Comparison of ENCODE assay signal across 9 cellular contexts in genomic region chr4:48343531-48343930, GRCh38. TPM values are rescaled to one million over a fixed set of nuclear protein-coding genes. Genes with fewer than 3 reads are reported as not detected.
DNase-seq lines count a peak whose midpoint lies in the region; ATAC-seq and TF ChIP-seq lines count a peak whose summit lies in the region.
"Had no signal": no experiment of that assay in that cellular context is flagged by ENCODE, and none has a peak within 500 bp of the region (broad histone marks: within the 10 kb centered on the region; RNA-seq: fewer than 3 reads in every experiment).

No MANE protein-coding gene starts in this region.

- H3K27me3 ChIP-seq in hepatocyte (no peaks in the 10 kb centered on the region), thoracic aorta (replicated peaks; ENCODE audit: insufficient read depth) (no peaks in the 10 kb centered on the region), stomach (no peaks in the 10 kb centered on the region)

- H3K4me3 Mint-ChIP-seq in activated naive CD4-positive, alpha-beta T cell treated with anti-CD3 and anti-CD28 coated beads, Interleukin-2, amount 10 ng/mL, durations not matched to agents 7 days and 5 days, result peak overlapping the region; percentile 97
- H3K4me3 Mint-ChIP-seq in activated CD4-positive, alpha-beta memory T cell treated with anti-CD3 and anti-CD28 coated beads, Interleukin-2, amount 10 ng/mL, durations not matched to agents 7 days and 5 days, result peak overlapping the region; percentile 97

- no peaks in the 10 kb centered on the region for H3K9me3 Mint-ChIP-seq in activated naive CD4-positive, alpha-beta T cell treated with anti-CD3 and anti-CD28 coated beads, Interleukin-2, amount 10 ng/mL, durations not matched to agents 7 days and 5 days
- H3K9me3 Mint-ChIP-seq in activated naive CD4-positive, alpha-beta T cell treated with anti-CD3 and anti-CD28 coated beads, Interleukin-2, amount 50 U/mL, for 72 hours, result no peaks in the 10 kb centered on the region
- no peaks in the 10 kb centered on the region for H3K9me3 Mint-ChIP-seq in activated CD4-positive, alpha-beta memory T cell treated with anti-CD3 and anti-CD28 coated beads, Interleukin-2, amount 10 ng/mL, durations not matched to agents 7 days and 5 days

- POLR2A ChIA-PET in activated CD4-positive, alpha-beta memory T cell treated with anti-CD3 and anti-CD28 coated beads, Interleukin-2, amount 10 ng/mL, durations not matched to agents 7 days and 5 days (lab: Charles Lee), result interaction anchor here (0.7 to 2.9 kb wide), 3 partner anchors 16 to 436 kb away, joined by 3 to 14 read pairs (median 13); partner anchors contain the start of gene FRYL

- DNase-seq in activated naive CD4-positive, alpha-beta T cell treated with anti-CD3 and anti-CD28 coated beads, Interleukin-2, amount 10 ng/mL, durations not matched to agents 7 days and 5 days, result no peak
- no peak for DNase-seq in activated naive CD4-positive, alpha-beta T cell treated with anti-CD3 and anti-CD28 coated beads, Interleukin-2, amount 50 U/mL, for 72 hours (ENCODE audit: low spot score in 2 of 2)
- no peak for DNase-seq in activated CD4-positive, alpha-beta memory T cell treated with anti-CD3 and anti-CD28 coated beads, Interleukin-2, amount 10 ng/mL, durations not matched to agents 7 days and 5 days
- DNase-seq in hepatocyte (ENCODE audit: low spot score), result no peak
- no peak for DNase-seq in thoracic aorta (ENCODE audit: low spot score)
- no peak for DNase-seq in hippocampal formation (lab: John Stamatoyannopoulos, UW)
- no peak for DNase-seq in stomach
- DNase-seq in NCI-H2081 (lab: John Stamatoyannopoulos, UW), result no peak
- DNase-seq: NCI-H524 treated with DMSO at 0.1 percent for 48 hours had no signal

- H3K9me3 ChIP-seq in hepatocyte (ENCODE audit: low read depth) (no peaks in the 10 kb centered on the region), thoracic aorta (no peaks in the 10 kb centered on the region), stomach (no peaks in the 10 kb centered on the region)

- H4K20me1 ChIP-seq in hepatocyte (ENCODE audit: insufficient read depth, poor library complexity, severe bottlenecking), result peaks cover 59% of the 10 kb centered on the region

- H3K9me2 ChIP-seq in hepatocyte (replicated peaks; ENCODE audit: insufficient read depth), result no peaks in the 10 kb centered on the region

- peak overlapping the region; percentile 100 for H3K27ac ChIP-seq in hepatocyte
- no peak overlapping the region for H3K27ac ChIP-seq in thoracic aorta
- H3K27ac ChIP-seq in stomach, result peak overlapping the region in 1 of 5 donors; percentile 98

- H3K4me3 ChIP-seq in hepatocyte (peak overlapping the region; percentile 88), thoracic aorta (peak overlapping the region; percentile 93), stomach (peak overlapping the region in 2 of 4 donors; percentile 69 to 88)

- no peak for TF ChIP-seq EP300 in stomach (IDR thresholded peaks at IDR 0.05)

- no peak for TF ChIP-seq POLR2A in stomach (IDR thresholded peaks at IDR 0.05)

- no peak for TF ChIP-seq CTCF in hepatocyte (IDR thresholded peaks at IDR 0.05; ENCODE audit: poor library complexity)
- TF ChIP-seq CTCF in thoracic aorta (IDR thresholded peaks at IDR 0.05), result no peak
- TF ChIP-seq CTCF in stomach (IDR thresholded peaks at IDR 0.05), result no peak

- peaks cover 61% of the 10 kb centered on the region for H3K4me1 Mint-ChIP-seq in activated naive CD4-positive, alpha-beta T cell treated with anti-CD3 and anti-CD28 coated beads, Interleukin-2, amount 10 ng/mL, durations not matched to agents 7 days and 5 days
- H3K4me1 Mint-ChIP-seq in activated CD4-positive, alpha-beta memory T cell treated with anti-CD3 and anti-CD28 coated beads, Interleukin-2, amount 10 ng/mL, durations not matched to agents 7 days and 5 days, result peaks cover 55% of the 10 kb centered on the region

- H3K4me1 ChIP-seq in hepatocyte (ENCODE audit: insufficient read depth) (peaks cover 35% of the 10 kb centered on the region), thoracic aorta (ENCODE audit: control insufficient read depth in 1 of 2, low read depth in 2 of 2) (peaks cover 31 to 53% of the 10 kb centered on the region in 2 donors), stomach (peaks cover 22 to 73% (median 52%) of the 10 kb centered on the region in 4 donors)

- H3K4me2 ChIP-seq in hepatocyte, result peak overlapping the region; percentile 76

- no peak overlapping the region for H3K27ac Mint-ChIP-seq in activated naive CD4-positive, alpha-beta T cell treated with anti-CD3 and anti-CD28 coated beads, Interleukin-2, amount 10 ng/mL, durations not matched to agents 7 days and 5 days
- peak overlapping the region in 1 of 2 donors; percentile 97 for H3K27ac Mint-ChIP-seq in activated naive CD4-positive, alpha-beta T cell treated with anti-CD3 and anti-CD28 coated beads, Interleukin-2, amount 50 U/mL, for 72 hours
- no peak overlapping the region for H3K27ac Mint-ChIP-seq in activated CD4-positive, alpha-beta memory T cell treated with anti-CD3 and anti-CD28 coated beads, Interleukin-2, amount 10 ng/mL, durations not matched to agents 7 days and 5 days

- 28% methylated on average over 1 of the region's 1 CpG for WGBS in hepatocyte (ENCODE audit: low lambda C conversion rate, missing lambda C conversion rate)
- WGBS in stomach, 5 donors, result 41 to 65% (median 43%) methylated on average over 1 of the region's 1 CpG

- no peaks in the 10 kb centered on the region for H3K27me3 Mint-ChIP-seq in activated naive CD4-positive, alpha-beta T cell treated with anti-CD3 and anti-CD28 coated beads, Interleukin-2, amount 10 ng/mL, durations not matched to agents 7 days and 5 days
- no peaks in the 10 kb centered on the region for H3K27me3 Mint-ChIP-seq in activated CD4-positive, alpha-beta memory T cell treated with anti-CD3 and anti-CD28 coated beads, Interleukin-2, amount 10 ng/mL, durations not matched to agents 7 days and 5 days

- CTCF ChIA-PET in activated naive CD4-positive, alpha-beta T cell treated with anti-CD3 and anti-CD28 coated beads, Interleukin-2, amount 10 ng/mL, durations not matched to agents 7 days and 5 days (lab: Charles Lee), result interaction anchor here (0.6 to 1.0 kb wide), 2 partner anchors 13 to 340 kb away, joined by 3 read pairs; no protein-coding TSS in a partner anchor
- CTCF ChIA-PET in activated CD4-positive, alpha-beta memory T cell treated with anti-CD3 and anti-CD28 coated beads, Interleukin-2, amount 10 ng/mL, durations not matched to agents 7 days and 5 days (lab: Charles Lee), result interaction anchor here (0.7 kb wide), 1 partner anchor 235 kb away, joined by 3 read pairs; no protein-coding TSS in a partner anchor

- H3K79me2 ChIP-seq in hepatocyte, result peaks cover 68% of the 10 kb centered on the region

- H3K36me3 ChIP-seq in hepatocyte (replicated peaks; ENCODE audit: insufficient read depth, low read depth) (no peaks in the 10 kb centered on the region), thoracic aorta (no peaks in the 10 kb centered on the region), stomach (no peaks in the 10 kb centered on the region)

- no peak overlapping the region for H2AFZ ChIP-seq in hepatocyte

- peaks cover 14% of the 10 kb centered on the region for H3K36me3 Mint-ChIP-seq in activated naive CD4-positive, alpha-beta T cell treated with anti-CD3 and anti-CD28 coated beads, Interleukin-2, amount 10 ng/mL, durations not matched to agents 7 days and 5 days
- peaks cover 4 to 12% of the 10 kb centered on the region in 2 donors for H3K36me3 Mint-ChIP-seq in activated naive CD4-positive, alpha-beta T cell treated with anti-CD3 and anti-CD28 coated beads, Interleukin-2, amount 50 U/mL, for 72 hours
- H3K36me3 Mint-ChIP-seq in activated CD4-positive, alpha-beta memory T cell treated with anti-CD3 and anti-CD28 coated beads, Interleukin-2, amount 10 ng/mL, durations not matched to agents 7 days and 5 days (ENCODE audit: low read depth), result peaks cover 6% of the 10 kb centered on the region

- intact Hi-C loops in stomach (cut with DNase I; ENCODE audit: low total_unique reads), result no loop called here

- no peak for ATAC-seq in activated naive CD4-positive, alpha-beta T cell treated with anti-CD3 and anti-CD28 coated beads, Interleukin-2, amount 50 U/mL, for 72 hours
- no peak for ATAC-seq in thoracic aorta (ENCODE audit: insufficient number of reproducible peaks, low FRiP score, low read depth)

RNA-seq across cellular contexts. Expression of gene SLAIN2, which starts 2.2 kb away (rescaled TPM):
- 10 to 100 TPM; 42.7 to 59.2 TPM for total RNA-seq in activated naive CD4-positive, alpha-beta T cell treated with anti-CD3 and anti-CD28 coated beads, Interleukin-2, amount 50 U/mL, for 72 hours
- total RNA-seq in activated CD4-positive, alpha-beta memory T cell treated with anti-CD3 and anti-CD28 coated beads, Interleukin-2, amount 10 ng/mL, durations not matched to agents 7 days and 5 days, result 10 to 100 TPM; 62.4 to 66.2 TPM
- 67.6 and 101 TPM in 2 replicates for total RNA-seq in hepatocyte
- polyA plus RNA-seq in hepatocyte, result 30.9 and 40.1 TPM in 2 replicates
- total RNA-seq in thoracic aorta, result 10 to 100 TPM; 40.8 to 92.7 TPM
- 100 to 1,000 TPM in 1 of 5 donors, 10 to 100 TPM in 4; 27.7 to 274 (median 40.9) TPM for total RNA-seq in stomach
- 10 to 100 TPM; 16.7 to 34.8 (median 19.7) TPM for polyA plus RNA-seq in stomach
